Comparison of ENCODE assay signal across 13 cellular contexts in the genomic region with DNA sequence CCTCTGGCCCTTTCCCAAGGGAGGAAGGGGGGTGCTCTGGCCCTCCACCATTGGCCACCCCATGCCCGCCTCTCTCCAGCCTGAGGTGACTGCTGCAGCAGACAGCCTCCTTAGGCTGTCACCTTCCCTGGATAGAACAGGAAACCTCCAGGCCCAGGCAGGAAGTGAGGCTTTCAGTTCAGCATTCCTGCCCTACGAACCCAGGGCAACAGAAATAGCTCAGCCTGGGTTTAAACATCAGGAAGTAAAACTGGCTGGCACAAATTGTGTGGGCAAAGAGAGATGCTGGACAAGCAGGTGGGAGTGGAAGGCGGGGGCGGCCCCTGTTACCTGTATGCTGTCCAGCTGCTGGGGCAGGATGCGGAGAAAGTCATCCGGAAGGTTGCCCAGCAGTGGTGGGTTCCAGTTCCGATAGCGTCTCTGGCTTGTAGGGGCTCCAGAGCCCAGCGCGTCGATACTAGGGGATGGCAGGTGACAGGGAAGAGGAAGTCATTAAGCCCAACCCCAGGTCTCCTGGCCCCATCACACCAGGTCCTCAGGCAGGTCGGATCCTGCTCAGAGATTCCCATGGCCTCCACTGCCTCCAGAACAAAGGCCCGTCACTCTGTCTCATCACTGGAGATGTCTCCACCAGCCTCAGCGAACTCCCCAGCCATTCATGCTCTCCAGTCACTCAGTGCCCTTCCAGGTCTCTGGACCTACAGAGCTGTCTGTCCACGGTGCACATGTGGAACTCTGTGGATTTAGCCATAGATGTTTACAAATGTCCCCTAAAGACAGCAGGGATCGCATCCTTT. TPM values are rescaled to one million over a fixed set of nuclear protein-coding genes. Genes with fewer than 3 reads are reported as not detected.
DNase-seq lines count a peak whose midpoint lies in the region; ATAC-seq, FAIRE-seq and TF ChIP-seq lines count a peak whose summit lies in the region.
"Had no signal": no experiment of that assay in that cellular context is flagged by ENCODE, and none has a peak within 500 bp of the region (broad histone marks: within the 10 kb centered on the region; RNA-seq: fewer than 3 reads in every experiment).

No MANE protein-coding gene starts in this region.

- H3K4me3 Mint-ChIP-seq in brain = no peak overlapping the region
- H3K4me3 Mint-ChIP-seq: activated naive CD8-positive, alpha-beta T cell treated with anti-CD3 and anti-CD28 coated beads, Interleukin-2, amount 10 ng/mL, durations not matched to agents 7 days and 5 days had no signal

- H3K4me1 Mint-ChIP-seq in brain = peaks cover 82% of the 10 kb centered on the region

- no TSS peak for BruUV-seq in HepG2 (replicated peaks; lab: Mats Ljungman, UMichigan)

- no peaks in the 10 kb centered on the region for H3K27me3 Mint-ChIP-seq in brain

- peaks cover 0 to 3% (median 0%) of the 10 kb centered on the region in 5 experiments for H3K9me3 Mint-ChIP-seq in brain
- H3K9me3 Mint-ChIP-seq: activated naive CD8-positive, alpha-beta T cell treated with anti-CD3 and anti-CD28 coated beads, Interleukin-2, amount 10 ng/mL, durations not matched to agents 7 days and 5 days had no signal

- H3K4me3 ChIP-seq in HUES48 (ENCODE audit: low read depth, low read length) = no peak overlapping the region
- H3K4me3 ChIP-seq in HepG2 (replicated peaks in 1 of 3; ENCODE audit: insufficient read depth in 1 of 3, low read depth in 2 of 3, low read length in 3 of 3) = no peak overlapping the region
- H3K4me3 ChIP-seq: left lung had no signal

- TF ChIP-seq EP300 in HepG2 (IDR thresholded peaks at IDR 0.05; ENCODE audit: low read depth in 2 of 2, low read length in 2 of 2) = no peak
- peak; percentile 10; the same call in 1 of the 2 replicates for TF ChIP-seq EP300 in HepG2 (CRISPR knock-in tag; IDR thresholded peaks at IDR 0.05; ENCODE audit: borderline replicate concordance)

- H3K9me3 ChIP-seq in HUES48 (ENCODE audit: control insufficient read depth, insufficient read depth, low read length) (no peaks in the 10 kb centered on the region), HepG2 (ENCODE audit: low read length) (no peaks in the 10 kb centered on the region)
- H3K9me3 ChIP-seq: left lung had no signal

- peaks cover 46% of the 10 kb centered on the region for H3K4me1 ChIP-seq in HUES48 (ENCODE audit: control insufficient read depth, insufficient read depth, low read length)
- peaks cover 68% of the 10 kb centered on the region for H3K4me1 ChIP-seq in HepG2 (ENCODE audit: insufficient read depth, low read length)

- H2AFZ ChIP-seq in HepG2 (ENCODE audit: low read length) = no peak overlapping the region

- H3K36me3 ChIP-seq in HUES48 (ENCODE audit: control insufficient read depth, insufficient read depth, low read length) (no peaks in the 10 kb centered on the region), HepG2 (replicated peaks in 1 of 2; ENCODE audit: control insufficient read depth in 1 of 2, insufficient read depth in 2 of 2, low read length in 2 of 2) (no peaks in the 10 kb centered on the region; a peak in 1 of 5 replicates)

- H3K36me3 Mint-ChIP-seq in brain = peaks cover 17% of the 10 kb centered on the region
- H3K36me3 Mint-ChIP-seq: activated naive CD8-positive, alpha-beta T cell treated with anti-CD3 and anti-CD28 coated beads, Interleukin-2, amount 10 ng/mL, durations not matched to agents 7 days and 5 days had no signal

- in situ Hi-C loops in HepG2 (cut with HindIII; ENCODE audit: extremely low pct_ligation_motif_present, low pct_unique_long_range_greater_than_20kb) = no loop called here

- 93% methylated on average over 16 of the region's 16 CpGs for WGBS in HepG2 (ENCODE audit: low lambda C conversion rate)

- H3K9ac ChIP-seq in HUES48 (ENCODE audit: low read depth, low read length) = no peak overlapping the region
- no peak overlapping the region; the same call in 1 of the 2 replicates for H3K9ac ChIP-seq in HepG2 (ENCODE audit: insufficient read depth, low read depth, low read length)

- H4K20me1 ChIP-seq in HepG2 (ENCODE audit: insufficient read depth, low read length) = no peaks in the 10 kb centered on the region

- TF ChIP-seq CTCF in brain (conservative IDR thresholded peaks at IDR 0.05) = no peak
- no peak for TF ChIP-seq CTCF in HepG2 (CRISPR knock-in tag; IDR thresholded peaks at IDR 0.05)

- H3K27ac Mint-ChIP-seq in brain = peak overlapping the region; percentile 90 to 95 (median 94)
- H3K27ac Mint-ChIP-seq: activated naive CD8-positive, alpha-beta T cell treated with anti-CD3 and anti-CD28 coated beads, Interleukin-2, amount 10 ng/mL, durations not matched to agents 7 days and 5 days had no signal

- ATAC-seq in HepG2 (no peak), GM19328 (IDR thresholded peaks at IDR 0.05; ENCODE audit: unreplicated experiment) (no peak)

- peaks cover 55% of the 10 kb centered on the region for H3K27me3 ChIP-seq in HUES48 (ENCODE audit: control insufficient read depth, insufficient read depth, low read length)
- H3K27me3 ChIP-seq in HepG2 (ENCODE audit: control insufficient read depth in 1 of 2, insufficient read depth in 2 of 2, low read length in 2 of 2) = no peaks in the 10 kb centered on the region

- intact Hi-C loops in HepG2 (cut with micrococcal nuclease; ENCODE audit: unreplicated experiment) = loop anchor here (2.0 kb wide), 1 partner anchor 115 kb away; a partner anchor contains a TSS

- H3K79me2 ChIP-seq in HepG2 (ENCODE audit: insufficient read depth, low read length) = no peaks in the 10 kb centered on the region

- DNase-seq in HepG2 (ENCODE audit: low spot score) = no peak
- DNase-seq in stimulated activated CD4-positive, alpha-beta T cell treated with anti-CD3 and anti-CD28 coated beads, Interleukin-12 subunit alpha, Interleukin-12 subunit beta, amount 100 ng/mL, for 4 hours = no peak
- DNase-seq in activated CD4-positive, CD25-positive, alpha-beta regulatory T cell (lab: John Stamatoyannopoulos, UW) = no peak
- DNase-seq: activated CD4-positive, alpha-beta T cell treated with anti-CD3 and anti-CD28 coated beads, Interleukin-2, amount 50 U/mL, for 48 hours; activated naive CD8-positive, alpha-beta T cell treated with anti-CD3 and anti-CD28 coated beads, Interleukin-2, amount 10 ng/mL, durations not matched to agents 7 days and 5 days; DND-41; left lung; NCI-H2227 treated with DMSO at 0.1 percent for 48 hours; small intestine had no signal

- TF ChIP-seq POLR2A in HepG2 (IDR thresholded peaks at IDR 0.05; ENCODE audit: insufficient read depth in 1 of 2, low read depth in 2 of 2, low read length in 2 of 2) = no peak

- CTCF ChIA-PET in HepG2 (lab: Yijun Ruan, JAX; ENCODE audit: low intra/inter-chr PET ratio, low total read pairs) = no interaction called here

- FAIRE-seq in HepG2 (lab: Jason Lieb, UNC) = no peak
- FAIRE-seq: small intestine had no signal

- no peak for TF ChIP-seq RAD21 in HepG2 (CRISPR knock-in tag; IDR thresholded peaks at IDR 0.05)

- peak overlapping the region; percentile 97 for H3K27ac ChIP-seq in HUES48 (ENCODE audit: low read depth, low read length)
- no peak overlapping the region for H3K27ac ChIP-seq in HepG2 (ENCODE audit: extremely low read length, insufficient read depth, low read length)
- H3K27ac ChIP-seq in temporal lobe (ENCODE audit: low read depth, low read length) = peak overlapping the region; percentile 92

- POLR2A ChIA-PET in HepG2 (lab: Yijun Ruan, JAX) = interaction anchor here (7.7 kb wide), 1 partner anchor 12 kb away, joined by 89 read pairs; no protein-coding TSS in a partner anchor

- H3K4me2 ChIP-seq in HepG2 (ENCODE audit: low read depth, low read length) = no peak overlapping the region

TF ChIP-seq in HepG2, 621 proteins besides CTCF, POLR2A, EP300 and RAD21 (continues in another document):
- TF ChIP-seq, protein P1, sequence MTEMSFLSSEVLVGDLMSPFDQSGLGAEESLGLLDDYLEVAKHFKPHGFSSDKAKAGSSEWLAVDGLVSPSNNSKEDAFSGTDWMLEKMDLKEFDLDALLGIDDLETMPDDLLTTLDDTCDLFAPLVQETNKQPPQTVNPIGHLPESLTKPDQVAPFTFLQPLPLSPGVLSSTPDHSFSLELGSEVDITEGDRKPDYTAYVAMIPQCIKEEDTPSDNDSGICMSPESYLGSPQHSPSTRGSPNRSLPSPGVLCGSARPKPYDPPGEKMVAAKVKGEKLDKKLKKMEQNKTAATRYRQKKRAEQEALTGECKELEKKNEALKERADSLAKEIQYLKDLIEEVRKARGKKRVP (CRISPR knock-in tag; IDR thresholded peaks at IDR 0.05) = no peak

RNA-seq across cellular contexts. Expression of a gene that starts 23.6 kb away (rescaled TPM):
- polyA plus RNA-seq in brain (ENCODE audit: insufficient read depth, low read depth, low replicate concordance) (58.5 TPM), HepG2 (2011; rRNA removed) (61.6 and 63.2 TPM in 2 replicates)
- total RNA-seq in HepG2 (2016; rRNA removed; fragmentation: Illumina TruSeq; extraction: Trizol) (181 and 283 TPM in 2 replicates), temporal lobe (17.7 TPM)
- total RNA-seq in HepG2 (2016; cell fraction: cytosol; rRNA removed; fragmentation: Illumina TruSeq; extraction: Trizol; ENCODE audit: low read depth) = 33.9 and 36.7 TPM in 2 replicates
- 189 and 325 TPM in 2 replicates for total RNA-seq in HepG2 (2016; cell fraction: insoluble cytoplasmic fraction; rRNA removed; fragmentation: Illumina TruSeq; extraction: Trizol)
- total RNA-seq in HepG2 (2016; cell fraction: membrane; rRNA removed; fragmentation: Illumina TruSeq; extraction: Trizol) = 47.2 and 48.2 TPM in 2 replicates
- 63.9 and 73.7 TPM in 2 replicates for total RNA-seq in HepG2 (2016; cell fraction: nucleus; rRNA removed; fragmentation: Illumina TruSeq; extraction: Trizol)
- polyA plus RNA-seq in HepG2 (2011; cell fraction: cytosol; rRNA removed) = 68.3 and 71.0 TPM in 2 replicates
- polyA plus RNA-seq in HepG2 (2011; cell fraction: nucleus; rRNA removed) = 11.6 and 14.2 TPM in 2 replicates
- polyA plus RNA-seq in HepG2 (2012) = 78.3 and 78.8 TPM in 2 replicates
- polyA plus RNA-seq in HepG2 (2016; cell fraction: cytosol; fragmentation: Illumina TruSeq; extraction: Trizol; ENCODE audit: low read depth) = 26.6 and 30.8 TPM in 2 replicates
- 249 and 259 TPM in 2 replicates for polyA plus RNA-seq in HepG2 (2016; cell fraction: insoluble cytoplasmic fraction; fragmentation: Illumina TruSeq; extraction: Trizol; ENCODE audit: low read depth)
- polyA plus RNA-seq in HepG2 (2016; cell fraction: membrane; fragmentation: Illumina TruSeq; extraction: Trizol; ENCODE audit: low read depth) = 32.0 and 32.5 TPM in 2 replicates
- 75.9 and 84.0 TPM in 2 replicates for polyA plus RNA-seq in HepG2 (2016; cell fraction: nucleus; fragmentation: Illumina TruSeq; extraction: Trizol; ENCODE audit: insufficient read depth, low read depth)
- 47.3 and 53.2 TPM in 2 replicates for polyA minus RNA-seq in HepG2 (2011; rRNA and poly(A)+ RNA removed; ENCODE audit: low replicate concordance)
- polyA minus RNA-seq in HepG2 (2011; cell fraction: cytosol; rRNA and poly(A)+ RNA removed) = 28.0 and 33.9 TPM in 2 replicates
- polyA minus RNA-seq in HepG2 (2011; cell fraction: nucleus; rRNA and poly(A)+ RNA removed) = 17.3 and 18.9 TPM in 2 replicates
